Comparison of ENCODE assay signal across 20 cellular contexts in genomic region chr3:30075514-30075913, GRCh38.
DNase-seq lines count a peak whose midpoint lies in the region; ATAC-seq and TF ChIP-seq lines count a peak whose summit lies in the region.
"Had no signal": no experiment of that assay in that cellular context is flagged by ENCODE, and none has a peak within 500 bp of the region (broad histone marks: within the 10 kb centered on the region; RNA-seq: fewer than 3 reads in every experiment).

No MANE protein-coding gene starts in this region.

- H3K36me3 ChIP-seq in left ventricle myocardium inferior (no peaks in the 10 kb centered on the region), Karpas-422 (ENCODE audit: insufficient read depth, low read length) (no peaks in the 10 kb centered on the region)
- H3K36me3 ChIP-seq: BE2C had no signal

- H3K36me3 Mint-ChIP-seq in activated T-cell treated with anti-CD3 and anti-CD28 coated beads, Interleukin-2, amount 50 U/mL, for 72 hours (ENCODE audit: insufficient read depth in 2 of 2), result peaks cover 2% of the 10 kb centered on the region in 2 donors
- no peaks in the 10 kb centered on the region for H3K36me3 Mint-ChIP-seq in stimulated activated effector memory CD8-positive, alpha-beta T cell treated with anti-CD3 and anti-CD28 coated beads, Interleukin-12 subunit alpha, Interleukin-12 subunit beta, amount 100 ng/mL, for 72 hours
- H3K36me3 Mint-ChIP-seq: CD4-positive, CD25-positive, alpha-beta regulatory T cell had no signal

- H3K27ac Mint-ChIP-seq in activated T-cell treated with anti-CD3 and anti-CD28 coated beads, Interleukin-2, amount 50 U/mL, for 72 hours, result no peak overlapping the region
- H3K27ac Mint-ChIP-seq in stimulated activated effector memory CD8-positive, alpha-beta T cell treated with anti-CD3 and anti-CD28 coated beads, Interleukin-12 subunit alpha, Interleukin-12 subunit beta, amount 100 ng/mL, for 72 hours, result no peak overlapping the region
- H3K27ac Mint-ChIP-seq: CD4-positive, CD25-positive, alpha-beta regulatory T cell had no signal

- TF ChIP-seq CTCF in foreskin keratinocyte (conservative IDR thresholded peaks at IDR 0.05) (no peak), left ventricle myocardium inferior (IDR thresholded peaks at IDR 0.05; ENCODE audit: borderline replicate concordance) (no peak)

- ATAC-seq in activated T-cell treated with anti-CD3 and anti-CD28 coated beads, Interleukin-2, amount 50 U/mL, for 72 hours (replicated peaks in 1 of 2), result peak; percentile 22 to 36
- no peak for ATAC-seq in foreskin keratinocyte
- peak; percentile 59 for ATAC-seq in stimulated activated effector memory CD8-positive, alpha-beta T cell treated with anti-CD3 and anti-CD28 coated beads, Interleukin-12 subunit alpha, Interleukin-12 subunit beta, amount 100 ng/mL, for 72 hours
- ATAC-seq in HG03135 (IDR thresholded peaks at IDR 0.05; ENCODE audit: unreplicated experiment), result no peak

- H3K79me2 ChIP-seq in Karpas-422 (ENCODE audit: low read length), result no peaks in the 10 kb centered on the region

- H2AFZ ChIP-seq in Karpas-422 (ENCODE audit: low read length), result no peak overlapping the region

- H4K20me1 ChIP-seq in Karpas-422 (ENCODE audit: insufficient read depth, low read depth, low read length), result no peaks in the 10 kb centered on the region

- H3K4me2 ChIP-seq in Karpas-422 (ENCODE audit: low read depth, low read length, poor library complexity, severe bottlenecking), result no peak overlapping the region

- H3K27ac ChIP-seq in foreskin keratinocyte (no peak overlapping the region), left ventricle myocardium inferior (replicated peaks) (no peak overlapping the region), Karpas-422 (ENCODE audit: low read length) (no peak overlapping the region)

- H3K4me3 ChIP-seq in left ventricle myocardium inferior (no peak overlapping the region), Karpas-422 (ENCODE audit: low read length) (no peak overlapping the region)

- intact Hi-C loops in left ventricle myocardium inferior (cut with micrococcal nuclease), result no loop called here

- peaks cover 9% of the 10 kb centered on the region for H3K9me3 ChIP-seq in left ventricle myocardium inferior (replicated peaks)
- H3K9me3 ChIP-seq in Karpas-422 (ENCODE audit: low read length), result peaks cover 3% of the 10 kb centered on the region; the same call in 1 of the 2 replicates
- H3K9me3 ChIP-seq: BE2C had no signal

- H3K4me3 Mint-ChIP-seq in activated T-cell treated with anti-CD3 and anti-CD28 coated beads, Interleukin-2, amount 50 U/mL, for 72 hours, result no peak overlapping the region
- no peak overlapping the region for H3K4me3 Mint-ChIP-seq in stimulated activated effector memory CD8-positive, alpha-beta T cell treated with anti-CD3 and anti-CD28 coated beads, Interleukin-12 subunit alpha, Interleukin-12 subunit beta, amount 100 ng/mL, for 72 hours
- H3K4me3 Mint-ChIP-seq: CD4-positive, CD25-positive, alpha-beta regulatory T cell had no signal

- no peaks in the 10 kb centered on the region for H3K27me3 Mint-ChIP-seq in activated T-cell treated with anti-CD3 and anti-CD28 coated beads, Interleukin-2, amount 50 U/mL, for 72 hours (ENCODE audit: low read depth)
- H3K27me3 Mint-ChIP-seq: CD4-positive, CD25-positive, alpha-beta regulatory T cell had no signal

- peaks cover 2% of the 10 kb centered on the region in 2 donors for H3K9me3 Mint-ChIP-seq in activated T-cell treated with anti-CD3 and anti-CD28 coated beads, Interleukin-2, amount 50 U/mL, for 72 hours
- no peaks in the 10 kb centered on the region for H3K9me3 Mint-ChIP-seq in stimulated activated effector memory CD8-positive, alpha-beta T cell treated with anti-CD3 and anti-CD28 coated beads, Interleukin-12 subunit alpha, Interleukin-12 subunit beta, amount 100 ng/mL, for 72 hours
- H3K9me3 Mint-ChIP-seq: CD4-positive, CD25-positive, alpha-beta regulatory T cell had no signal

- H3K4me1 Mint-ChIP-seq in activated T-cell treated with anti-CD3 and anti-CD28 coated beads, Interleukin-2, amount 50 U/mL, for 72 hours (ENCODE audit: low read depth), result peaks cover 9% of the 10 kb centered on the region
- H3K4me1 Mint-ChIP-seq in stimulated activated effector memory CD8-positive, alpha-beta T cell treated with anti-CD3 and anti-CD28 coated beads, Interleukin-12 subunit alpha, Interleukin-12 subunit beta, amount 100 ng/mL, for 72 hours, result peaks cover 7% of the 10 kb centered on the region
- H3K4me1 Mint-ChIP-seq: CD4-positive, CD25-positive, alpha-beta regulatory T cell had no signal

- H3K9me2 ChIP-seq in Karpas-422 (replicated peaks; ENCODE audit: insufficient read depth, low read length), result no peaks in the 10 kb centered on the region

- H3K4me1 ChIP-seq in foreskin keratinocyte (no peaks in the 10 kb centered on the region), left ventricle myocardium inferior (no peaks in the 10 kb centered on the region), Karpas-422 (ENCODE audit: low read length) (no peaks in the 10 kb centered on the region)
- H3K4me1 ChIP-seq: BE2C had no signal

- no peaks in the 10 kb centered on the region for H3K27me3 ChIP-seq in foreskin keratinocyte
- H3K27me3 ChIP-seq in left ventricle myocardium inferior (ENCODE audit: low read depth), result no peaks in the 10 kb centered on the region
- H3K27me3 ChIP-seq in Karpas-422 (ENCODE audit: low read length), result no peaks in the 10 kb centered on the region
- H3K27me3 ChIP-seq: BE2C had no signal

- H3K9ac ChIP-seq in Karpas-422 (ENCODE audit: low read length), result no peak overlapping the region

- DNase-seq in activated T-cell treated with anti-CD3 and anti-CD28 coated beads, Interleukin-2, amount 50 U/mL, for 72 hours, result no peak
- DNase-seq in activated T-cell treated with anti-CD3 and anti-CD28 coated beads for 4 hours, result no peak
- peak; percentile 6 for DNase-seq in M059J (ENCODE audit: low read depth)
- peak; percentile 38 to 42 for DNase-seq in foreskin keratinocyte
- DNase-seq in stimulated activated effector memory CD8-positive, alpha-beta T cell treated with anti-CD3 and anti-CD28 coated beads, Interleukin-12 subunit alpha, Interleukin-12 subunit beta, amount 100 ng/mL, for 72 hours (ENCODE audit: low spot score in 2 of 2), result no peak
- DNase-seq in left ventricle myocardium inferior, result no peak
- DNase-seq in Karpas-422, result no peak
- DNase-seq: 8988T; BE2C; CD4-positive, CD25-positive, alpha-beta regulatory T cell; COR-L47; DMS 273 treated with DMSO at 0.1 percent for 48 hours; DND-41; GDM1; H7; NCI-H1694 treated with DMSO at 0.1 percent for 48 hours; NCI-H748 treated with DMSO at 0.1 percent for 48 hours; NK-92 treated with Interleukin-12 subunit alpha and Interleukin-12 subunit beta, amount 100 ng/mL, for 24 hours; Right ventricle myocardium superior had no signal

Comparison
In these comparisons a context has a peak if more than half of its experiments do, and no peak if none do; other contexts are left out.
1. ATAC-seq: peak in activated T-cell treated with anti-CD3 and anti-CD28 coated beads, Interleukin-2, amount 50 U/mL, for 72 hours (2 of 2) and stimulated activated effector memory CD8-positive, alpha-beta T cell treated with anti-CD3 and anti-CD28 coated beads, Interleukin-12 subunit alpha, Interleukin-12 subunit beta, amount 100 ng/mL, for 72 hours (single experiment); none in foreskin keratinocyte (single experiment) and HG03135 (single experiment).
2. DNase-seq: peak in M059J (single experiment) and foreskin keratinocyte (2 of 2); none in activated T-cell treated with anti-CD3 and anti-CD28 coated beads, Interleukin-2, amount 50 U/mL, for 72 hours (0 of 2), activated T-cell treated with anti-CD3 and anti-CD28 coated beads for 4 hours (single experiment), stimulated activated effector memory CD8-positive, alpha-beta T cell treated with anti-CD3 and anti-CD28 coated beads, Interleukin-12 subunit alpha, Interleukin-12 subunit beta, amount 100 ng/mL, for 72 hours (0 of 2), left ventricle myocardium inferior (single experiment) and Karpas-422 (single experiment).